In genomic region chr1:111654839-111655238, GRCh38 we compare ENCODE assay signal across 13 cellular contexts. TPM values are rescaled to one million over a fixed set of nuclear protein-coding genes. Genes with fewer than 3 reads are reported as not detected.
DNase-seq lines count a peak whose midpoint lies in the region; ATAC-seq, FAIRE-seq and TF ChIP-seq lines count a peak whose summit lies in the region.
"Had no signal": no experiment of that assay in that cellular context is flagged by ENCODE, and none has a peak within 500 bp of the region (broad histone marks: within the 10 kb centered on the region; RNA-seq: fewer than 3 reads in every experiment).

No MANE protein-coding gene starts in this region.

- DNase-seq in GM18507 (ENCODE audit: extremely low spot score, insufficient read length, low read depth): no peak
- DNase-seq in NCI-H1092 treated with DMSO at 0.1 percent for 48 hours (lab: John Stamatoyannopoulos, UW): no peak
- DNase-seq in aorta: no peak
- DNase-seq: activated CD4-positive, alpha-beta T cell treated with anti-CD3 and anti-CD28 coated beads, Interleukin-2, amount 10 ng/mL, durations not matched to agents 7 days and 5 days; NCI-H2107; retina; stimulated activated CD4-positive, alpha-beta T cell treated with anti-CD3 and anti-CD28 coated beads, Interleukin-4, amount 100 ng/mL, for 4 hours had no signal

- TF ChIP-seq CTCF in neutrophil (IDR thresholded peaks at IDR 0.05): no peak

- FAIRE-seq in GM18507 (lab: Jason Lieb, UNC): peak; percentile 82
- FAIRE-seq: K562 had no signal

- ATAC-seq in GM21529 (IDR thresholded peaks at IDR 0.05; ENCODE audit: unreplicated experiment) (peak; percentile 61), HG03460 (IDR thresholded peaks at IDR 0.05; ENCODE audit: unreplicated experiment) (peak; percentile 71), GM19455 (IDR thresholded peaks at IDR 0.05; ENCODE audit: unreplicated experiment) (no peak), aorta (ENCODE audit: low FRiP score) (no peak)
- ATAC-seq: GM23338, K562 had no signal

- no peaks in the 10 kb centered on the region for H3K36me3 ChIP-seq in neutrophil
- H3K36me3 ChIP-seq in aorta (ENCODE audit: control insufficient read depth in 1 of 2, insufficient read depth in 2 of 2, low read length in 1 of 2): no peaks in the 10 kb centered on the region

- H3K9me3 ChIP-seq in neutrophil (no peaks in the 10 kb centered on the region), aorta (ENCODE audit: control insufficient read depth, low read length) (no peaks in the 10 kb centered on the region)

- H3K4me3 ChIP-seq in neutrophil (ENCODE audit: low read depth in 1 of 2, low read length in 1 of 2) (no peak overlapping the region), aorta (ENCODE audit: low read length in 2 of 2) (no peak overlapping the region)
- H3K4me3 ChIP-seq: GM23338, K562 had no signal

- peak overlapping the region; percentile 55 for H3K27ac ChIP-seq in neutrophil
- H3K27ac ChIP-seq in aorta (ENCODE audit: low read depth in 1 of 2, low read length in 2 of 2): no peak overlapping the region

- 78 to 91% methylated on average over 4 of the region's 4 CpGs for WGBS in aorta, 2 donors

- H3K27me3 ChIP-seq in neutrophil (no peaks in the 10 kb centered on the region), aorta (ENCODE audit: control insufficient read depth in 1 of 2, insufficient read depth in 2 of 2, low read length in 1 of 2) (no peaks in the 10 kb centered on the region)

- H3K4me1 ChIP-seq in neutrophil (ENCODE audit: control insufficient read depth in 1 of 2, insufficient read depth in 1 of 2, low read depth in 1 of 2, low read length in 1 of 2) (peaks cover 63% of the 10 kb centered on the region in 2 experiments), aorta (ENCODE audit: control insufficient read depth in 1 of 2, insufficient read depth in 2 of 2, low read length in 2 of 2) (peaks cover 0 to 2% of the 10 kb centered on the region in 2 donors)

- intact Hi-C loops in aorta (cut with DNase I): loop anchor here in 1 of 2 donors (5.0 kb wide), 1 partner anchor 148 kb away; no protein-coding TSS in a partner anchor

RNA-seq across cellular contexts. Expression of gene RAP1A, which starts 35.2 kb away (rescaled TPM):
- total RNA-seq in aorta: 100 to 1,000 TPM; 125 to 174 TPM
- 100 to 1,000 TPM; 108 to 318 TPM for polyA plus RNA-seq in aorta

Comparison
In these comparisons a context has a peak if more than half of its experiments do, and no peak if none do; other contexts are left out.
1. ATAC-seq: peak in GM21529 (single experiment) and HG03460 (single experiment); none in GM19455 (single experiment) and aorta (single experiment).